8 cellular contexts compared by ENCODE assay signal in the genomic region with DNA sequence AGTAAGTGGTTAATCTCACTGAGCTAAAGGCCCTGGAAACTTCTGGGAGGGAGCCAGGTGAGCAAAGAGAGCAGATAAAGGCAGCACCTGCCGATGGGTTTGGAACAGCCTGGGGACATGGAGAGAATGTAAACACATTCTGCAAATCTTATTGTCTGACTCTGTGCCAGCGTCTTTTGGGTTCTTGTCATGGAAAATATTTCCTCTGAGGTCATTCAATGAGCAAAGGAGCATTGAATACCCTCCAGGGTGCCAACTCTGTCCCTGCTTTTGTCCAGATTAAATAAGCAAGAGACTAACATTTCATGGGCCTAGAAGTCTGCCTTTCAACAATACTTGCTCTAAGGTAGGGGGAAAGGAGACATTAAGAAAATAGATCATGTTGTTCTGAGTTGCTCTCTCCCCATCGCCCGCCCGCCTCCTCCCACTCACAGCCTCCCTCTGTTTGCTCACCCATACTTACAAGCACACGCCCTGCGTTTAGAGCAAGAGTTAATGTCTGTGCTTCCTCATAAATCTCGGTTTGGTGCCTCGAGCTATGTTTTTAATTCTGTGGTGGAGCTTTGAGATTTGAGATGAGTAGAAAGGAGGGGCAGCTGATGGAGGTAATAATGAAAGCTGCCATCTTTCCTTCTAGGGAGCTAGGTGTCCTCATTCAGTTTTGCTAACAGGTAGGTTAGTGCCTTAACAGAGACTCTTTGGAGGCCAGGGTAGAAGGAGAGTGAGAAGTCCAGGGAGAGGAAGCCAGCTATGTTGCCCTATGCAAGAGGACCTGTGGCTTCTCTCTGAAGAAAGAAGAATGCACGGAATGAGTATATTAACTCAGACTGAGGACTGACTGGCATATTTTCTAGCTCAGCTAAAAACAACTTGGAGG.
DNase-seq lines count a peak whose midpoint lies in the region; ATAC-seq and TF ChIP-seq lines count a peak whose summit lies in the region.

No MANE protein-coding gene starts in this region.

- DNase-seq in D341Med (ENCODE audit: low spot score) (peak; percentile 25), NCI-H1092 treated with DMSO at 0.1 percent for 48 hours (lab: John Stamatoyannopoulos, UW) (peak; percentile 99), kidney tubule cell (ENCODE audit: low spot score) (peak; percentile 8)
- DNase-seq in activated CD8-positive, alpha-beta T cell treated with anti-CD3 and anti-CD28 coated beads for 36 hours, result no peak
- no peak for DNase-seq in activated CD4-positive, CD25-positive, alpha-beta regulatory T cell treated with anti-CD3 and anti-CD28 coated beads, Interleukin-2, amount 50 U/mL, for 72 hours

- intact Hi-C loops in activated CD8-positive, alpha-beta T cell treated with anti-CD3 and anti-CD28 coated beads for 36 hours (cut with micrococcal nuclease), result no loop called here

- H3K4me3 Mint-ChIP-seq in activated CD8-positive, alpha-beta T cell treated with anti-CD3 and anti-CD28 coated beads for 36 hours, result no peak overlapping the region

- no peak for TF ChIP-seq CTCF in activated CD8-positive, alpha-beta T cell treated with anti-CD3 and anti-CD28 coated beads for 36 hours (IDR thresholded peaks at IDR 0.05)

- H3K27me3 Mint-ChIP-seq in activated CD8-positive, alpha-beta T cell treated with anti-CD3 and anti-CD28 coated beads for 36 hours, result no peaks in the 10 kb centered on the region

- H3K9me3 Mint-ChIP-seq in activated CD8-positive, alpha-beta T cell treated with anti-CD3 and anti-CD28 coated beads for 36 hours, result no peaks in the 10 kb centered on the region

- H3K4me1 Mint-ChIP-seq in activated CD8-positive, alpha-beta T cell treated with anti-CD3 and anti-CD28 coated beads for 36 hours (ENCODE audit: low read depth), result peaks cover 46% of the 10 kb centered on the region

- H3K36me3 Mint-ChIP-seq in activated CD8-positive, alpha-beta T cell treated with anti-CD3 and anti-CD28 coated beads for 36 hours (ENCODE audit: low read depth), result no peaks in the 10 kb centered on the region

- ATAC-seq in activated CD8-positive, alpha-beta T cell treated with anti-CD3 and anti-CD28 coated beads for 36 hours, result peak; percentile 43
- no peak for ATAC-seq in HG02588 (IDR thresholded peaks at IDR 0.05; ENCODE audit: unreplicated experiment)
- no peak for ATAC-seq in HG02678 (IDR thresholded peaks at IDR 0.05; ENCODE audit: unreplicated experiment)
- ATAC-seq in HG03442 (IDR thresholded peaks at IDR 0.05; ENCODE audit: unreplicated experiment), result no peak

- POLR2A ChIA-PET in activated CD8-positive, alpha-beta T cell treated with anti-CD3 and anti-CD28 coated beads for 36 hours (lab: Charles Lee), result no interaction called here

- CTCF ChIA-PET in activated CD8-positive, alpha-beta T cell treated with anti-CD3 and anti-CD28 coated beads for 36 hours (lab: Charles Lee), result interaction anchor here (1.5 to 1.6 kb wide), 2 partner anchors 25 to 28 kb away, joined by 3 to 4 read pairs; no protein-coding TSS in a partner anchor

- peak overlapping the region; percentile 62 for H3K27ac Mint-ChIP-seq in activated CD8-positive, alpha-beta T cell treated with anti-CD3 and anti-CD28 coated beads for 36 hours

Comparison
In these comparisons a context has a peak if more than half of its experiments do, and no peak if none do; other contexts are left out.
1. DNase-seq: peak in D341Med (single experiment), NCI-H1092 treated with DMSO at 0.1 percent for 48 hours (single experiment) and kidney tubule cell (single experiment); none in activated CD8-positive, alpha-beta T cell treated with anti-CD3 and anti-CD28 coated beads for 36 hours (single experiment) and activated CD4-positive, CD25-positive, alpha-beta regulatory T cell treated with anti-CD3 and anti-CD28 coated beads, Interleukin-2, amount 50 U/mL, for 72 hours (single experiment).